8 cellular contexts compared by ENCODE assay signal in genomic region chr10:120850911-120851865, GRCh38. TPM values are rescaled to one million over a fixed set of nuclear protein-coding genes. Genes with fewer than 3 reads are reported as not detected.
DNase-seq lines count a peak whose midpoint lies in the region; ATAC-seq and TF ChIP-seq lines count a peak whose summit lies in the region.

A gene with protein sequence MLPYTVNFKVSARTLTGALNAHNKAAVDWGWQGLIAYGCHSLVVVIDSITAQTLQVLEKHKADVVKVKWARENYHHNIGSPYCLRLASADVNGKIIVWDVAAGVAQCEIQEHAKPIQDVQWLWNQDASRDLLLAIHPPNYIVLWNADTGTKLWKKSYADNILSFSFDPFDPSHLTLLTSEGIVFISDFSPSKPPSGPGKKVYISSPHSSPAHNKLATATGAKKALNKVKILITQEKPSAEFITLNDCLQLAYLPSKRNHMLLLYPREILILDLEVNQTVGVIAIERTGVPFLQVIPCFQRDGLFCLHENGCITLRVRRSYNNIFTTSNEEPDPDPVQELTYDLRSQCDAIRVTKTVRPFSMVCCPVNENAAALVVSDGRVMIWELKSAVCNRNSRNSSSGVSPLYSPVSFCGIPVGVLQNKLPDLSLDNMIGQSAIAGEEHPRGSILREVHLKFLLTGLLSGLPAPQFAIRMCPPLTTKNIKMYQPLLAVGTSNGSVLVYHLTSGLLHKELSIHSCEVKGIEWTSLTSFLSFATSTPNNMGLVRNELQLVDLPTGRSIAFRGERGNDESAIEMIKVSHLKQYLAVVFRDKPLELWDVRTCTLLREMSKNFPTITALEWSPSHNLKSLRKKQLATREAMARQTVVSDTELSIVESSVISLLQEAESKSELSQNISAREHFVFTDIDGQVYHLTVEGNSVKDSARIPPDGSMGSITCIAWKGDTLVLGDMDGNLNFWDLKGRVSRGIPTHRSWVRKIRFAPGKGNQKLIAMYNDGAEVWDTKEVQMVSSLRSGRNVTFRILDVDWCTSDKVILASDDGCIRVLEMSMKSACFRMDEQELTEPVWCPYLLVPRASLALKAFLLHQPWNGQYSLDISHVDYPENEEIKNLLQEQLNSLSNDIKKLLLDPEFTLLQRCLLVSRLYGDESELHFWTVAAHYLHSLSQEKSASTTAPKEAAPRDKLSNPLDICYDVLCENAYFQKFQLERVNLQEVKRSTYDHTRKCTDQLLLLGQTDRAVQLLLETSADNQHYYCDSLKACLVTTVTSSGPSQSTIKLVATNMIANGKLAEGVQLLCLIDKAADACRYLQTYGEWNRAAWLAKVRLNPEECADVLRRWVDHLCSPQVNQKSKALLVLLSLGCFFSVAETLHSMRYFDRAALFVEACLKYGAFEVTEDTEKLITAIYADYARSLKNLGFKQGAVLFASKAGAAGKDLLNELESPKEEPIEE (plus strand): TSS chr10:120851362. CDS start chr10:120851421, 59 bp downstream.

- in situ Hi-C loops in HAP-1 (cut with MboI; ENCODE audit: low sequenced_read_pairs), result no loop called here

- H3K9me3 ChIP-seq in HAP-1, result no peaks in the 10 kb centered on the region
- no peaks in the 10 kb centered on the region; the same call in 1 of the 2 replicates for H3K9me3 ChIP-seq in MG63
- H3K9me3 ChIP-seq in SJCRH30 (replicated peaks), result no peaks in the 10 kb centered on the region
- peaks cover 9% of the 10 kb centered on the region for H3K9me3 ChIP-seq in neural progenitor cell (ENCODE audit: low read depth)
- H3K9me3 ChIP-seq in stomach smooth muscle (ENCODE audit: control insufficient read depth in 2 of 2, low read length in 2 of 2), result no peaks in the 10 kb centered on the region

- H3K27me3 Mint-ChIP-seq in neural progenitor cell (ENCODE audit: insufficient read depth, low read depth), result peaks cover 4% of the 10 kb centered on the region

- peaks cover 47% of the 10 kb centered on the region for H3K79me2 ChIP-seq in neural progenitor cell (ENCODE audit: low read depth)

- TF ChIP-seq CTCF in foreskin keratinocyte (conservative IDR thresholded peaks at IDR 0.05) (no peak), neural progenitor cell (IDR thresholded peaks at IDR 0.05) (no peak)

- no peaks in the 10 kb centered on the region for H3K9me3 Mint-ChIP-seq in neural progenitor cell

- no peaks in the 10 kb centered on the region for H3F3A ChIP-seq in neural progenitor cell (ENCODE audit: low read depth)

- DNase-seq in GDM1 (lab: John Stamatoyannopoulos, UW) (peak; percentile 79), HAP-1 (ENCODE audit: low spot score in 2 of 2) (peak; percentile 87 to 93), MG63 (peak; percentile 92), SJCRH30 (peak; percentile 96 to 98), foreskin keratinocyte (peak; percentile 77 to 88), neural progenitor cell (ENCODE audit: low spot score) (peak; percentile 89)
- peak; percentile 31 to 42 (median 40) for DNase-seq in activated naive CD4-positive, alpha-beta T cell (lab: John Stamatoyannopoulos, UW)

- H3K4me1 ChIP-seq in HAP-1 (0 out of 2 replicates have a peak, but pooled peaks cover 4% of the 10 kb centered on the region), SJCRH30 (peaks cover 9% of the 10 kb centered on the region), foreskin keratinocyte (no peaks in the 10 kb centered on the region), neural progenitor cell (no peaks in the 10 kb centered on the region), stomach smooth muscle (ENCODE audit: control insufficient read depth, insufficient read depth, low read length) (peaks cover 4% of the 10 kb centered on the region)

- H3K27me3 ChIP-seq in HAP-1 (ENCODE audit: low read depth) (no peaks in the 10 kb centered on the region), MG63 (no peaks in the 10 kb centered on the region), SJCRH30 (no peaks in the 10 kb centered on the region), foreskin keratinocyte (no peaks in the 10 kb centered on the region), neural progenitor cell (no peaks in the 10 kb centered on the region), stomach smooth muscle (ENCODE audit: control insufficient read depth in 1 of 2, insufficient read depth in 2 of 2, low read length in 2 of 2) (no peaks in the 10 kb centered on the region)

- peaks cover 22% of the 10 kb centered on the region for H3K4me1 Mint-ChIP-seq in neural progenitor cell

- peak within 1 kb of the TSS; percentile 56 for H3K27ac ChIP-seq in SJCRH30
- peak within 1 kb of the TSS; percentile 80 for H3K27ac ChIP-seq in foreskin keratinocyte
- no peak within 1 kb of the TSS for H3K27ac ChIP-seq in neural progenitor cell
- peak within 1 kb of the TSS; percentile 74 for H3K27ac ChIP-seq in stomach smooth muscle (ENCODE audit: low read length)

- H3K36me3 Mint-ChIP-seq in neural progenitor cell, result peaks cover 27% of the 10 kb centered on the region

- H2AFZ ChIP-seq in neural progenitor cell (replicated peaks), result peak within 1 kb of the TSS; percentile 94

- H3K36me3 ChIP-seq in HAP-1 (replicated peaks) (peaks cover 24% of the 10 kb centered on the region), MG63 (peaks cover 22% of the 10 kb centered on the region), SJCRH30 (peaks cover 24% of the 10 kb centered on the region), neural progenitor cell (peaks cover 22% of the 10 kb centered on the region), stomach smooth muscle (ENCODE audit: control insufficient read depth in 2 of 2, insufficient read depth in 2 of 2, low read length in 2 of 2) (no peaks in the 10 kb centered on the region)

- H3K4me3 Mint-ChIP-seq in neural progenitor cell, result peak within 1 kb of the TSS; percentile 93

- peak within 1 kb of the TSS; percentile 99 for H3K27ac Mint-ChIP-seq in neural progenitor cell

- H3K4me2 ChIP-seq in neural progenitor cell, result peak within 1 kb of the TSS; percentile 80

- peak; percentile 95 for ATAC-seq in foreskin keratinocyte

- no peaks in the 10 kb centered on the region for H4K20me1 ChIP-seq in neural progenitor cell (ENCODE audit: low read depth)

- H3K4me3 ChIP-seq in HAP-1 (peak within 1 kb of the TSS; percentile 95), MG63 (peak within 1 kb of the TSS; percentile 70), SJCRH30 (peak within 1 kb of the TSS; percentile 74), neural progenitor cell (peak within 1 kb of the TSS; percentile 81), stomach smooth muscle (ENCODE audit: low read length in 2 of 2) (peak within 1 kb of the TSS; percentile 95 to 97)

- peak within 1 kb of the TSS; percentile 53 for H3K9ac ChIP-seq in neural progenitor cell
- H3K9ac ChIP-seq in stomach smooth muscle (ENCODE audit: low read length in 2 of 2), result peak within 1 kb of the TSS; percentile 89 to 94

RNA-seq across cellular contexts. Expression of the gene that starts here (rescaled TPM):
- 30.4 and 32.6 TPM in 2 replicates for total RNA-seq in MG63 (2014; rRNA removed; shearing (Covaris generic); ENCODE audit: low replicate concordance)
- 63.9 and 76.5 TPM in 2 replicates for total RNA-seq in SJCRH30 (2014; rRNA removed; shearing (Covaris generic))
- total RNA-seq in foreskin keratinocyte (41.8 and 45.1 TPM in 2 replicates), neural progenitor cell (ENCODE audit: low replicate concordance) (57.7 and 70.9 TPM in 2 replicates)
- 17.9 and 18.8 TPM in 2 replicates for polyA plus RNA-seq in foreskin keratinocyte

Comparison
In these comparisons a context has a peak if more than half of its experiments do, and no peak if none do; other contexts are left out.
1. DNase-seq: peak in every context shown above with its lines; median percentile 97 in SJCRH30; 92 in MG63; 90 in HAP-1; 89 in neural progenitor cell; 82 in foreskin keratinocyte; 79 in GDM1; 40 in activated naive CD4-positive, alpha-beta T cell.